ENCODE assay signal across 10 cellular contexts in the genomic region with DNA sequence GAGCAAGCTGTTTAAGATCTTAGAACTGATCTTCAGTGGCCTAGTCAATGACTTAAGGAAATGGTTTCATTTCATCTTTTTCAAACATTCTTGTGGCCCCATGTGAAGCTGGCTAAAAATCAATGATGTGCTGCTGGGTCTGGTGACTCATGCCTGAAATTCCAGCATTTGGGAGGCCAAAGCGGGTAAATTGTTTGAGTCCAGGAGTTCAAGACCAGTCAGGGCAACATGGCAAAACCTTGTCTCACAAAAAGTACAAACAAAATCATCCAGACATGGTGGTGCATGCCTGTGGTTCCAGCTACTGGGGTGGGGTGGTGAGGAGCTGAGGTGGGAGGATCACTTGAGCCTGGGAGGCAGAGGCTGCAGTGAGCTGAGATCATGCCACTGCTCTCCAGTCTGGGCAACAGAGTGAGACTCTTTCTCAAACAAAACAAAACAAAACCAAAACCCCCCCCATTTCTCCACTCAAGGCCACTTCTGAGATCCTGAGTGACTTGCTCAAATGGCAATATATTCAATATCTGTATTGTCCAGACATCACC. TPM values are rescaled to one million over a fixed set of nuclear protein-coding genes. Genes with fewer than 3 reads are reported as not detected.
DNase-seq lines count a peak whose midpoint lies in the region; ATAC-seq and TF ChIP-seq lines count a peak whose summit lies in the region.
"Had no signal": no experiment of that assay in that cellular context is flagged by ENCODE, and none has a peak within 500 bp of the region (broad histone marks: within the 10 kb centered on the region; RNA-seq: fewer than 3 reads in every experiment).

No MANE protein-coding gene starts in this region.

- no peaks in the 10 kb centered on the region for H3K79me2 ChIP-seq in fibroblast of lung (ENCODE audit: control insufficient read depth, insufficient read depth, low read length)

- in situ Hi-C loops in gastrocnemius medialis (cut with MboI; ENCODE audit: low sequenced_read_pairs in 4 of 4), result no loop called here

- no peaks in the 10 kb centered on the region for H3K27me3 ChIP-seq in fibroblast of lung (ENCODE audit: control insufficient read depth, insufficient read depth, low read length)
- no peaks in the 10 kb centered on the region for H3K27me3 ChIP-seq in gastrocnemius medialis

- DNase-seq in GM04504 (ENCODE audit: low read depth) (peak; percentile 89), RWPE1 (ENCODE audit: low spot score) (no peak), fibroblast of lung (ENCODE audit: low read depth in 2 of 2) (peak; percentile 97 to 98), gastrocnemius medialis (no peak), OCI-M1 (lab: John Stamatoyannopoulos, UW) (no peak), NCI-H2227 (lab: John Stamatoyannopoulos, UW; ENCODE audit: unreplicated experiment) (no peak), omental fat pad (ENCODE audit: low spot score) (no peak)
- DNase-seq: activated T-cell treated with anti-CD3 and anti-CD28 coated beads, Interleukin-2, amount 50 U/mL, for 24 hours; NCI-H524 had no signal

- POLR2A ChIA-PET in RWPE1 (lab: Yijun Ruan, JAX; ENCODE audit: low non-redundant PET), result no interaction called here

- no peak overlapping the region for H2AFZ ChIP-seq in fibroblast of lung (ENCODE audit: low read length)

- H3K36me3 ChIP-seq in fibroblast of lung (ENCODE audit: control insufficient read depth, insufficient read depth, low read length), result no peaks in the 10 kb centered on the region
- H3K36me3 ChIP-seq in gastrocnemius medialis, result no peaks in the 10 kb centered on the region

- CTCF ChIA-PET in RWPE1 (lab: Yijun Ruan, JAX), result interaction anchor here (0.6 to 1.0 kb wide), 4 partner anchors 14 to 166 kb away, joined by 3 to 4 read pairs (median 3); no protein-coding TSS in a partner anchor

- H3K4me1 ChIP-seq in fibroblast of lung (ENCODE audit: control insufficient read depth, extremely low read depth, insufficient read depth, low read length) (peaks cover 42% of the 10 kb centered on the region), gastrocnemius medialis (peaks cover 6 to 7% of the 10 kb centered on the region in 2 donors)

- no peak for TF ChIP-seq POLR2A in gastrocnemius medialis (IDR thresholded peaks at IDR 0.05)

- TF ChIP-seq CTCF in RWPE1 (conservative IDR thresholded peaks at IDR 0.05; ENCODE audit: low read depth) (no peak), fibroblast of lung (conservative IDR thresholded peaks at IDR 0.05 in 1 of 2, IDR thresholded peaks at IDR 0.05 in 1 of 2; ENCODE audit: low read depth in 1 of 2, low read length in 2 of 2) (no peak), gastrocnemius medialis (IDR thresholded peaks at IDR 0.05 in 4 of 5, conservative IDR thresholded peaks at IDR 0.05 in 1 of 5) (no peak), omental fat pad (IDR thresholded peaks at IDR 0.05) (no peak)

- intact Hi-C loops in gastrocnemius medialis (cut with DNase I; ENCODE audit: low total_unique reads), result no loop called here

- peak overlapping the region; percentile 91 for H3K27ac ChIP-seq in RWPE1
- H3K27ac ChIP-seq in fibroblast of lung (ENCODE audit: insufficient read depth, low read length), result peak overlapping the region; percentile 78
- H3K27ac ChIP-seq in gastrocnemius medialis, result peak overlapping the region; percentile 27 to 58 (median 44)

- H3K9me3 ChIP-seq in fibroblast of lung (ENCODE audit: control insufficient read depth, insufficient read depth, low read depth, low read length) (no peaks in the 10 kb centered on the region), gastrocnemius medialis (no peaks in the 10 kb centered on the region)

- H3K4me3 ChIP-seq in fibroblast of lung (replicated peaks in 1 of 4; ENCODE audit: control extremely low read depth in 1 of 4, insufficient read depth in 1 of 4, low read depth in 3 of 4, low read length in 4 of 4), result peak overlapping the region in 2 of 4 experiments; percentile 9 to 31
- no peak overlapping the region for H3K4me3 ChIP-seq in gastrocnemius medialis

- H3K9ac ChIP-seq in fibroblast of lung (ENCODE audit: insufficient read depth, low read length), result no peak overlapping the region

- no peaks in the 10 kb centered on the region for H4K20me1 ChIP-seq in fibroblast of lung (ENCODE audit: control insufficient read depth, extremely low read depth, insufficient read depth, low read length)

- ATAC-seq in gastrocnemius medialis (no peak), GM21526 (IDR thresholded peaks at IDR 0.05; ENCODE audit: low FRiP score, unreplicated experiment) (no peak), omental fat pad (ENCODE audit: low FRiP score) (no peak)

- H3K4me2 ChIP-seq in fibroblast of lung (ENCODE audit: extremely low read depth, insufficient read depth, low read length), result peak overlapping the region; percentile 75

RNA-seq across cellular contexts. Expression of a gene that starts 17.4 kb away (rescaled TPM):
- total RNA-seq in fibroblast of lung (577 and 584 TPM in 2 replicates), gastrocnemius medialis (1 to 10 TPM; 1.7 to 9.5 (median 5.1) TPM), omental fat pad (10 to 100 TPM; 21.2 to 57.9 (median 43.6) TPM)
- polyA plus RNA-seq in fibroblast of lung, result 541 and 604 TPM in 2 replicates
- 2,129 and 2,873 TPM in 2 replicates for polyA plus RNA-seq in fibroblast of lung (2012)
- 7,488 and 12,203 TPM in 2 replicates for polyA minus RNA-seq in fibroblast of lung (ENCODE audit: low replicate concordance)

RNA-seq across cellular contexts. Expression of a gene that starts 53.0 kb away (rescaled TPM):
- total RNA-seq in fibroblast of lung (4.1 and 4.3 TPM in 2 replicates), gastrocnemius medialis (100 to 1,000 TPM; 227 to 385 (median 292) TPM), omental fat pad (1 to 10 TPM in 3 of 4 donors, not detected in 1; 1.1 to 4.9 (median 2.6) TPM)
- polyA plus RNA-seq in fibroblast of lung, result 1.4 and 1.6 TPM in 2 replicates
- polyA plus RNA-seq in fibroblast of lung (2012), result 5.2 and 8.8 TPM in 2 replicates
- polyA minus RNA-seq in fibroblast of lung (ENCODE audit: low replicate concordance), result 1.7 and 5.6 TPM in 2 replicates

RNA-seq across cellular contexts. Expression of a gene that starts 55.4 kb away (rescaled TPM):
- total RNA-seq in fibroblast of lung (under 0.01 TPM in 1 of 2 replicates, not detected in the other), gastrocnemius medialis (not detected), omental fat pad (under 1 TPM in 1 of 4 donors, not detected in 3; 0.93 TPM)
- 0.05 TPM in 2 replicates for polyA plus RNA-seq in fibroblast of lung
- polyA plus RNA-seq in fibroblast of lung (2012), result 0.19 and 0.32 TPM in 2 replicates
- polyA minus RNA-seq in fibroblast of lung (ENCODE audit: low replicate concordance), result not detected in 2 replicates

Comparison
In these comparisons a context has a peak if more than half of its experiments do, and no peak if none do; other contexts are left out.
1. DNase-seq: peak in GM04504 (single experiment) and fibroblast of lung (2 of 2); none in RWPE1 (single experiment), gastrocnemius medialis (0 of 2), OCI-M1 (single experiment), NCI-H2227 (single experiment) and omental fat pad (single experiment).
2. RNA of a gene that starts 53.0 kb away (total RNA-seq): 227 to 385 TPM in gastrocnemius medialis; 4.1 to 4.3 TPM in fibroblast of lung and 1.1 to 4.9 TPM in omental fat pad; every median in the first group is over 10 times any median in the second.
3. Peak in every context shown above with its lines, with median percentiles within 50 percentile points of each other: H3K27ac ChIP-seq.